ENCODE assay signal across 12 cellular contexts in the genomic region with DNA sequence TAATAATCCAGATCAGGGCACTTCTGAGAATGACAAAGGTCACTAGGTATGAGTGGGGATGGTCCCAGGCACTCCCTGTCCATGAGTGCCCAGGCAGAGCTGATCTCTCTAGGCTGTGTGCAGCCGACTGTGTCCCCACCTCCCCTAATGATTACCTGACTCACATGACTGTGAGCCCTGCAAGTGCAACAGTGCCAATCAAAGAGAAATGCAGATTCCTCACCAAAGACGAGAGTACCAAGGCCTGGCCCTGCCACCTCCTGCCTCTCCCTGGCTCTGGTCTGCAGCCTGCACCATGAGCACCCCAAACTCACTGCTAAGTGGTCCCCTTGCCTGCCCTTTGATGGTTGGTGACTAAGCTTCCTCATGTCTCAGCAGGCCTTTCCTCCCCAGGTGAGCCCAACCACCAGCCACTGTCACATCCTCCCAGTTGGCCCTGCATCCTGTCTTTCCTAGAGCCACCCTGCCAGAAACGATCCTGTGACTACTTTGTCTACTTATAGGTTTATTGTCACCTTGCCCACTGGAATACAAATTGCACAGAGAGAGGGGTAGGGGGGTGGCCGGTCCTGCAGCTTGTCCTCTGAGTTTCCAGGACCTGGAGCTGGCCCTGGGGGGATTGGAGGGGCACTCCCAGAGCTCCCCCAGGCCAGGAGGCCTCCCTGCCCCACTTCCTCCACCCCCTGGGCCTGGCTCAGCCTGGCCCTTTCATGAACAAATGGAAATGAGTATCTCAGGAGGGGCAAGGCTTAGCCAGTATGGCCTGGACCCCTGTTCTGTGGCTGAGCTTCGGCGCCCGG. TPM values are rescaled to one million over a fixed set of nuclear protein-coding genes. Genes with fewer than 3 reads are reported as not detected.
DNase-seq lines count a peak whose midpoint lies in the region; ATAC-seq and TF ChIP-seq lines count a peak whose summit lies in the region.
"Had no signal": no experiment of that assay in that cellular context is flagged by ENCODE, and none has a peak within 500 bp of the region (broad histone marks: within the 10 kb centered on the region; RNA-seq: fewer than 3 reads in every experiment).

No MANE protein-coding gene starts in this region.

- no peaks in the 10 kb centered on the region for H3K79me2 ChIP-seq in mammary epithelial cell (ENCODE audit: insufficient read depth, low read length)

- H3K27ac Mint-ChIP-seq in stimulated activated naive CD8-positive, alpha-beta T cell treated with anti-CD3 and anti-CD28 coated beads, Interleukin-15, Interleukin-2, amounts not matched to agents 100 ng/mL and 50 ng/mL, for 24 hours, result peak overlapping the region; percentile 45

- H3K4me3 ChIP-seq in right cardiac atrium (ENCODE audit: low read length), result no peak overlapping the region
- H3K4me3 ChIP-seq in mammary epithelial cell (replicated peaks in 1 of 3; ENCODE audit: insufficient read depth in 1 of 3, low read depth in 2 of 3, low read length in 3 of 3), result no peak overlapping the region
- H3K4me3 ChIP-seq in A673 (ENCODE audit: low read depth, low read length, poor library complexity, severe bottlenecking), result no peak overlapping the region

- H3K27me3 ChIP-seq in right cardiac atrium (ENCODE audit: control insufficient read depth, insufficient read depth) (no peaks in the 10 kb centered on the region), mammary epithelial cell (ENCODE audit: insufficient read depth, low read length) (peaks cover 2% of the 10 kb centered on the region), A673 (replicated peaks; ENCODE audit: insufficient read depth, low read depth, low read length, poor library complexity) (no peaks in the 10 kb centered on the region)
- H3K27me3 ChIP-seq: neutrophil had no signal

- TF ChIP-seq CTCF in mammary epithelial cell (conservative IDR thresholded peaks at IDR 0.05 in 1 of 2, IDR thresholded peaks at IDR 0.05 in 1 of 2; ENCODE audit: extremely low read depth in 1 of 2, insufficient read depth in 1 of 2, low read depth in 1 of 2, low read length in 2 of 2) (no peak), A673 (conservative IDR thresholded peaks at IDR 0.05; ENCODE audit: low read depth, low read length) (no peak)

- H3K36me3 Mint-ChIP-seq in stimulated activated naive CD8-positive, alpha-beta T cell treated with anti-CD3 and anti-CD28 coated beads, Interleukin-15, Interleukin-2, amounts not matched to agents 100 ng/mL and 50 ng/mL, for 24 hours (ENCODE audit: low read depth), result no peaks in the 10 kb centered on the region

- H3K4me1 ChIP-seq in right cardiac atrium (ENCODE audit: control insufficient read depth, insufficient read depth, low read length) (no peaks in the 10 kb centered on the region), mammary epithelial cell (ENCODE audit: insufficient read depth, low read length) (peaks cover 9% of the 10 kb centered on the region), A673 (ENCODE audit: insufficient read depth, low read length, poor library complexity, severe bottlenecking) (no peaks in the 10 kb centered on the region)

- no peak overlapping the region for H3K9ac ChIP-seq in mammary epithelial cell (ENCODE audit: insufficient read depth, low read length)

- no peak overlapping the region for H2AFZ ChIP-seq in mammary epithelial cell (ENCODE audit: low read depth, low read length)

- H3K9me3 ChIP-seq in right cardiac atrium (ENCODE audit: control insufficient read depth, low read length) (no peaks in the 10 kb centered on the region), mammary epithelial cell (replicated peaks; ENCODE audit: insufficient read depth, low read length) (no peaks in the 10 kb centered on the region), A673 (ENCODE audit: low read depth, low read length, poor library complexity, severe bottlenecking) (peaks cover 5% of the 10 kb centered on the region)
- H3K9me3 ChIP-seq: neutrophil had no signal

- no peak overlapping the region for H3K27ac ChIP-seq in right cardiac atrium (ENCODE audit: low read length)
- no peak overlapping the region for H3K27ac ChIP-seq in mammary epithelial cell (ENCODE audit: insufficient read depth, low read depth, low read length)
- H3K27ac ChIP-seq in A673 (ENCODE audit: low read depth, low read length, poor library complexity, severe bottlenecking), result no peak overlapping the region
- H3K27ac ChIP-seq: neutrophil had no signal

- no peaks in the 10 kb centered on the region for H3K9me3 Mint-ChIP-seq in stimulated activated naive CD8-positive, alpha-beta T cell treated with anti-CD3 and anti-CD28 coated beads, Interleukin-15, Interleukin-2, amounts not matched to agents 100 ng/mL and 50 ng/mL, for 24 hours

- dilution Hi-C loops in mammary epithelial cell (cut with HindIII; ENCODE audit: low sequenced_read_pairs), result loop anchor here (5.0 kb wide), 1 partner anchor 55 kb away; no protein-coding TSS in a partner anchor

- ATAC-seq in right cardiac atrium, result peak; percentile 25 to 26
- ATAC-seq in Right ventricle myocardium inferior, result no peak
- ATAC-seq in HG03108 (IDR thresholded peaks at IDR 0.05; ENCODE audit: unreplicated experiment), result no peak

- no peaks in the 10 kb centered on the region for H4K20me1 ChIP-seq in mammary epithelial cell (ENCODE audit: insufficient read depth, low read length)

- CTCF ChIA-PET in mammary epithelial cell (lab: Charles Lee; ENCODE audit: low non-redundant PET), result no interaction called here
- CTCF ChIA-PET in A673 (lab: Charles Lee), result no interaction called here

- WGBS in right cardiac atrium, result 70% methylated on average over 7 of the region's 7 CpGs
- WGBS in mammary epithelial cell (ENCODE audit: low coverage, missing lambda C conversion rate), result 57% methylated on average over 7 of the region's 7 CpGs

- H3K4me3 Mint-ChIP-seq in stimulated activated naive CD8-positive, alpha-beta T cell treated with anti-CD3 and anti-CD28 coated beads, Interleukin-15, Interleukin-2, amounts not matched to agents 100 ng/mL and 50 ng/mL, for 24 hours, result no peak overlapping the region

- peaks cover 28% of the 10 kb centered on the region for H3K4me1 Mint-ChIP-seq in stimulated activated naive CD8-positive, alpha-beta T cell treated with anti-CD3 and anti-CD28 coated beads, Interleukin-15, Interleukin-2, amounts not matched to agents 100 ng/mL and 50 ng/mL, for 24 hours (ENCODE audit: low read depth)

- DNase-seq in right cardiac atrium (peak in 1 of 3 donors; percentile 36), Right ventricle myocardium inferior (ENCODE audit: missing footprints) (no peak), mammary epithelial cell (peak; percentile 66), A673 (ENCODE audit: low spot score) (no peak), G401 (ENCODE audit: low spot score) (no peak)
- DNase-seq in activated CD4-positive, alpha-beta T cell treated with anti-CD3 and anti-CD28 coated beads, Interleukin-2, amount 50 U/mL, for 4 hours, result peak; percentile 18 to 23
- DNase-seq: IMR-90 had no signal

- H3K36me3 ChIP-seq in mammary epithelial cell (ENCODE audit: insufficient read depth, low read length) (no peaks in the 10 kb centered on the region), A673 (ENCODE audit: insufficient read depth, low read length, poor library complexity, severe bottlenecking) (no peaks in the 10 kb centered on the region)
- H3K36me3 ChIP-seq: neutrophil had no signal

- no peak overlapping the region for H3K4me2 ChIP-seq in mammary epithelial cell (ENCODE audit: insufficient read depth, low read depth, low read length)

- POLR2A ChIA-PET in A673 (lab: Charles Lee; ENCODE audit: low non-redundant PET), result no interaction called here

- intact Hi-C loops in right cardiac atrium (cut with DNase I), result no loop called here
- intact Hi-C loops in Right ventricle myocardium inferior (cut with DNase I), result no loop called here
- intact Hi-C loops in mammary epithelial cell (cut with micrococcal nuclease), result no loop called here
- intact Hi-C loops in A673 (cut with micrococcal nuclease; ENCODE audit: unreplicated experiment), result no loop called here

- no peaks in the 10 kb centered on the region for H3K27me3 Mint-ChIP-seq in stimulated activated naive CD8-positive, alpha-beta T cell treated with anti-CD3 and anti-CD28 coated beads, Interleukin-15, Interleukin-2, amounts not matched to agents 100 ng/mL and 50 ng/mL, for 24 hours

- no TSS peak for BruUV-seq in mammary epithelial cell (replicated peaks; lab: Mats Ljungman, UMichigan)
- BruUV-seq in A673 (replicated peaks; lab: Mats Ljungman, UMichigan), result no TSS peak

- in situ Hi-C loops in mammary epithelial cell (cut with MboI; ENCODE audit: low sequenced_read_pairs in 2 of 2) (no loop called here), G401 (cut with HindIII; ENCODE audit: low sequenced_read_pairs) (no loop called here)

RNA-seq across cellular contexts. Expression of a gene that starts 22.4 kb away (rescaled TPM):
- 1 to 10 TPM; 1.8 to 4.3 (median 2.7) TPM for total RNA-seq in right cardiac atrium
- 2.2 TPM for polyA plus RNA-seq in right cardiac atrium
- 0.27 TPM for total RNA-seq in Right ventricle myocardium inferior
- not detected for total RNA-seq in mammary epithelial cell
- polyA plus RNA-seq in mammary epithelial cell, result not detected
- not detected for polyA minus RNA-seq in mammary epithelial cell
- total RNA-seq in A673 (2021), result 0.45 and 0.52 TPM in 2 replicates
- not detected in 2 replicates for total RNA-seq in G401 (2014; rRNA removed; shearing (Covaris generic))
- total RNA-seq: H4, IMR-90 had no signal

RNA-seq across cellular contexts. Expression of a gene that starts 44.7 kb away (rescaled TPM):
- total RNA-seq in right cardiac atrium, result under 1 TPM; 0.17 to 0.26 (median 0.23) TPM
- polyA plus RNA-seq in right cardiac atrium, result 0.14 TPM
- not detected for total RNA-seq in Right ventricle myocardium inferior
- total RNA-seq in mammary epithelial cell, result not detected
- not detected for polyA plus RNA-seq in mammary epithelial cell
- polyA minus RNA-seq in mammary epithelial cell, result not detected
- total RNA-seq in A673 (2021), result not detected in 2 replicates
- not detected in 2 replicates for total RNA-seq in G401 (2014; rRNA removed; shearing (Covaris generic))
- total RNA-seq: activated CD8-positive, alpha-beta memory T cell treated with anti-CD3 and anti-CD28 coated beads for 36 hours; H4 had no signal
- polyA plus RNA-seq: IMR-90 had no signal

Comparison
In these comparisons a context has a peak if more than half of its experiments do, and no peak if none do; other contexts are left out.
1. ATAC-seq: peak in right cardiac atrium (2 of 2); none in Right ventricle myocardium inferior (single experiment) and HG03108 (single experiment).
2. DNase-seq: peak in activated CD4-positive, alpha-beta T cell treated with anti-CD3 and anti-CD28 coated beads, Interleukin-2, amount 50 U/mL, for 4 hours (2 of 2) and mammary epithelial cell (single experiment); none in Right ventricle myocardium inferior (single experiment), A673 (single experiment) and G401 (single experiment).